In genomic region chr5:134019636-134020035, GRCh38 we compare ENCODE assay signal across 18 cellular contexts. TPM values are rescaled to one million over a fixed set of nuclear protein-coding genes. Genes with fewer than 3 reads are reported as not detected.
DNase-seq lines count a peak whose midpoint lies in the region; ATAC-seq and TF ChIP-seq lines count a peak whose summit lies in the region.
"Had no signal": no experiment of that assay in that cellular context is flagged by ENCODE, and none has a peak within 500 bp of the region (broad histone marks: within the 10 kb centered on the region; RNA-seq: fewer than 3 reads in every experiment).

No MANE protein-coding gene starts in this region.

- H3K27ac ChIP-seq in liver (ENCODE audit: low read depth in 1 of 2, low read length in 2 of 2) (peak overlapping the region; percentile 69 to 84), prostate gland (peak overlapping the region; percentile 80 to 87), thyroid gland (no peak overlapping the region), smooth muscle cell (ENCODE audit: low read depth) (no peak overlapping the region)
- H3K27ac ChIP-seq: SJSA1 had no signal

- WGBS in liver = 53% methylated on average over 4 of the region's 4 CpGs
- 46% methylated on average over 4 of the region's 4 CpGs for WGBS in prostate gland
- 80 to 94% methylated on average over 4 of the region's 4 CpGs for WGBS in thyroid gland, 2 donors
- WGBS in smooth muscle cell (ENCODE audit: low lambda C conversion rate) = 76% methylated on average over 4 of the region's 4 CpGs

- no peak overlapping the region for H2AFZ ChIP-seq in smooth muscle cell (ENCODE audit: low read depth)

- H3K36me3 ChIP-seq in liver (ENCODE audit: control insufficient read depth in 4 of 4, insufficient read depth in 3 of 4, low read depth in 1 of 4, low read length in 3 of 4) (no peaks in the 10 kb centered on the region), prostate gland (no peaks in the 10 kb centered on the region), thyroid gland (no peaks in the 10 kb centered on the region), smooth muscle cell (ENCODE audit: low read depth) (no peaks in the 10 kb centered on the region)
- H3K36me3 ChIP-seq: SJSA1 had no signal

- no peaks in the 10 kb centered on the region for H3K27me3 ChIP-seq in liver (ENCODE audit: control insufficient read depth in 4 of 4, insufficient read depth in 4 of 4, low read length in 3 of 4)
- no peaks in the 10 kb centered on the region for H3K27me3 ChIP-seq in prostate gland (replicated peaks; ENCODE audit: insufficient read depth)
- H3K27me3 ChIP-seq in thyroid gland = no peaks in the 10 kb centered on the region
- no peaks in the 10 kb centered on the region for H3K27me3 ChIP-seq in smooth muscle cell (ENCODE audit: low read depth)
- H3K27me3 ChIP-seq: SJSA1 had no signal

- no peaks in the 10 kb centered on the region for H4K20me1 ChIP-seq in smooth muscle cell (ENCODE audit: low read depth)

- TF ChIP-seq POLR2A in prostate gland (IDR thresholded peaks at IDR 0.05) (no peak), thyroid gland (IDR thresholded peaks at IDR 0.05) (no peak)

- peaks cover 41% of the 10 kb centered on the region for H3K4me1 Mint-ChIP-seq in Calu3 (ENCODE audit: low read depth, unreplicated experiment)
- H3K4me1 Mint-ChIP-seq in WTC11 = peaks cover 10% of the 10 kb centered on the region

- peak overlapping the region; percentile 52 for H3K4me3 Mint-ChIP-seq in Calu3 (ENCODE audit: low read depth, unreplicated experiment)
- no peak overlapping the region for H3K4me3 Mint-ChIP-seq in WTC11
- H3K4me3 Mint-ChIP-seq: activated T-cell treated with anti-CD3 and anti-CD28 coated beads, Interleukin-2, amount 50 U/mL, for 24 hours had no signal

- intact Hi-C loops in Calu3 (cut with micrococcal nuclease; ENCODE audit: unreplicated experiment) (loop anchor here (10.0 kb wide), 1 partner anchor 275 kb away; no protein-coding TSS in a partner anchor), prostate gland (cut with DNase I) (no loop called here), thyroid gland (cut with DNase I) (no loop called here)

- no TSS peak for BruUV-seq in Calu3 (replicated peaks; lab: Mats Ljungman, UMichigan)

- peak overlapping the region; percentile 86 for H3K27ac Mint-ChIP-seq in Calu3 (ENCODE audit: unreplicated experiment)
- no peak overlapping the region for H3K27ac Mint-ChIP-seq in WTC11
- H3K27ac Mint-ChIP-seq: activated T-cell treated with anti-CD3 and anti-CD28 coated beads, Interleukin-2, amount 50 U/mL, for 24 hours had no signal

- DNase-seq in Calu3 (no peak), WTC11 (ENCODE audit: low spot score) (no peak), prostate gland (ENCODE audit: low spot score) (peak; percentile 52), NCI-H1930 (lab: John Stamatoyannopoulos, UW) (no peak), NCI-H345 treated with DMSO at 0.1 percent for 48 hours (lab: John Stamatoyannopoulos, UW; ENCODE audit: unreplicated experiment) (no peak), thyroid gland (no peak), smooth muscle cell (lab: John Stamatoyannopoulos, UW; ENCODE audit: unreplicated experiment) (no peak)
- DNase-seq: activated CD4-positive, alpha-beta T cell treated with anti-CD3 and anti-CD28 coated beads for 1 hour; activated T-cell treated with anti-CD3 and anti-CD28 coated beads, Interleukin-2, amount 50 U/mL, for 24 hours; KG1; NCI-H226; NCI-H82; retina; stimulated activated CD4-positive, alpha-beta T cell treated with anti-CD3 and anti-CD28 coated beads, Interleukin-12 subunit alpha, Interleukin-12 subunit beta, amount 100 ng/mL, for 4 hours; T-helper 1 cell had no signal

- CTCF ChIA-PET in Calu3 (lab: Charles Lee) = interaction anchor here (0.8 to 1.2 kb wide), 3 partner anchors 14 to 21 kb away, joined by 3 to 6 read pairs (median 6); partner anchors contain the start of gene VDAC1
- CTCF ChIA-PET in WTC11 (lab: Charles Lee) = interaction anchor here (2.3 to 2.8 kb wide), 2 partner anchors 20 to 23 kb away, joined by 10 to 22 read pairs; no protein-coding TSS in a partner anchor

- H3K4me2 ChIP-seq in smooth muscle cell = no peak overlapping the region

- no peaks in the 10 kb centered on the region for H3K79me2 ChIP-seq in smooth muscle cell (ENCODE audit: low read depth)

- H3K9ac ChIP-seq in liver (ENCODE audit: low read depth in 1 of 2, low read length in 2 of 2) (peak overlapping the region in 1 of 2 donors; percentile 29), smooth muscle cell (ENCODE audit: low read depth) (no peak overlapping the region)

- POLR2A ChIA-PET in WTC11 (lab: Charles Lee) = no interaction called here

- no peaks in the 10 kb centered on the region for H3K27me3 Mint-ChIP-seq in Calu3 (ENCODE audit: unreplicated experiment)
- peaks cover 3% of the 10 kb centered on the region for H3K27me3 Mint-ChIP-seq in WTC11 (ENCODE audit: low read depth)
- H3K27me3 Mint-ChIP-seq: activated T-cell treated with anti-CD3 and anti-CD28 coated beads, Interleukin-2, amount 50 U/mL, for 24 hours had no signal

- H3K36me3 Mint-ChIP-seq in Calu3 (ENCODE audit: insufficient read depth, unreplicated experiment) (peaks cover 23% of the 10 kb centered on the region), WTC11 (no peaks in the 10 kb centered on the region)
- H3K36me3 Mint-ChIP-seq: CD14-positive monocyte had no signal

- no peak for TF ChIP-seq CTCF in Calu3 (IDR thresholded peaks at IDR 0.05; ENCODE audit: unreplicated experiment)
- no peak for TF ChIP-seq CTCF in WTC11 (IDR thresholded peaks at IDR 0.05)
- no peak for TF ChIP-seq CTCF in liver (IDR thresholded peaks at IDR 0.05; ENCODE audit: low read depth, low read length, missing input control)
- TF ChIP-seq CTCF in prostate gland (IDR thresholded peaks at IDR 0.05) = no peak
- TF ChIP-seq CTCF in thyroid gland (IDR thresholded peaks at IDR 0.05) = no peak
- TF ChIP-seq CTCF in smooth muscle cell (IDR thresholded peaks at IDR 0.05; ENCODE audit: borderline replicate concordance, insufficient read depth, poor library complexity, severe bottlenecking) = no peak

- TF ChIP-seq RAD21 in liver (IDR thresholded peaks at IDR 0.05) = no peak

- H3K9me3 Mint-ChIP-seq in Calu3 (ENCODE audit: low read depth, unreplicated experiment) (no peaks in the 10 kb centered on the region), WTC11 (no peaks in the 10 kb centered on the region)
- H3K9me3 Mint-ChIP-seq: activated T-cell treated with anti-CD3 and anti-CD28 coated beads, Interleukin-2, amount 50 U/mL, for 24 hours had no signal

- H3K4me3 ChIP-seq in liver (ENCODE audit: low read depth in 1 of 3, low read length in 3 of 3) (no peak overlapping the region), prostate gland (no peak overlapping the region), thyroid gland (replicated peaks in 1 of 3) (no peak overlapping the region), smooth muscle cell (no peak overlapping the region)
- H3K4me3 ChIP-seq: SJSA1 had no signal

- peak; percentile 43 for ATAC-seq in WTC11

- no peaks in the 10 kb centered on the region for H3F3A ChIP-seq in smooth muscle cell (ENCODE audit: low read depth)

- H3K4me1 ChIP-seq in liver (ENCODE audit: control insufficient read depth in 4 of 4, insufficient read depth in 4 of 4, low read length in 3 of 4) (peaks cover 9 to 36% (median 23%) of the 10 kb centered on the region in 4 donors), prostate gland (replicated peaks) (no peaks in the 10 kb centered on the region), thyroid gland (no peaks in the 10 kb centered on the region), smooth muscle cell (ENCODE audit: low read depth) (no peaks in the 10 kb centered on the region)

- H3K9me3 ChIP-seq in liver (ENCODE audit: control insufficient read depth in 4 of 4, low read length in 3 of 4) = no peaks in the 10 kb centered on the region
- no peaks in the 10 kb centered on the region for H3K9me3 ChIP-seq in prostate gland
- no peaks in the 10 kb centered on the region for H3K9me3 ChIP-seq in thyroid gland
- no peaks in the 10 kb centered on the region for H3K9me3 ChIP-seq in smooth muscle cell (replicated peaks; ENCODE audit: low read depth)
- H3K9me3 ChIP-seq: SJSA1 had no signal

TF ChIP-seq in WTC11, 78 proteins besides CTCF, POLR2A, EP300 and RAD21 (continues in another document):
- TF ChIP-seq, protein P1, sequence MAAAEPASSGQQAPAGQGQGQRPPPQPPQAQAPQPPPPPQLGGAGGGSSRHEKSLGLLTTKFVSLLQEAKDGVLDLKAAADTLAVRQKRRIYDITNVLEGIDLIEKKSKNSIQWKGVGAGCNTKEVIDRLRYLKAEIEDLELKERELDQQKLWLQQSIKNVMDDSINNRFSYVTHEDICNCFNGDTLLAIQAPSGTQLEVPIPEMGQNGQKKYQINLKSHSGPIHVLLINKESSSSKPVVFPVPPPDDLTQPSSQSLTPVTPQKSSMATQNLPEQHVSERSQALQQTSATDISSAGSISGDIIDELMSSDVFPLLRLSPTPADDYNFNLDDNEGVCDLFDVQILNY (CRISPR knock-in tag; IDR thresholded peaks at IDR 0.05) = no peak
- TF ChIP-seq JAZF1 (CRISPR knock-in tag; IDR thresholded peaks at IDR 0.05) (no peak), NFE2L1 (CRISPR knock-in tag; IDR thresholded peaks at IDR 0.05) (no peak), RELA (CRISPR knock-in tag; IDR thresholded peaks at IDR 0.05; ENCODE audit: borderline replicate concordance) (no peak), ATF1 (CRISPR knock-in tag; IDR thresholded peaks at IDR 0.05) (no peak)

TF ChIP-seq in liver, 16 proteins besides CTCF, POLR2A, EP300 and RAD21 (continues in another document):
- TF ChIP-seq HNF4A (conservative IDR thresholded peaks at IDR 0.05) (no peak), HNF4G (IDR thresholded peaks at IDR 0.05) (no peak), MAX (IDR thresholded peaks at IDR 0.05) (no peak), RXRA (IDR thresholded peaks at IDR 0.05) (no peak)

RNA-seq across cellular contexts. Expression of gene VDAC1, which starts 14.9 kb away (rescaled TPM):
- total RNA-seq in Calu3 (2022) (377 and 410 TPM in 2 replicates), WTC11 (2021) (266 to 274 TPM (median 268 TPM) in 3 replicates), liver (100 to 1,000 TPM in 1 of 2 donors, 10 to 100 TPM in 1; 85.4 to 132 TPM), prostate gland (100 to 1,000 TPM; 142 to 143 TPM), thyroid gland (100 to 1,000 TPM; 122 to 166 (median 136) TPM), smooth muscle cell (252 and 275 TPM in 2 replicates)
- polyA plus RNA-seq in liver (100 to 1,000 TPM; 109 to 139 TPM), smooth muscle cell (221 and 243 TPM in 2 replicates)

RNA-seq across cellular contexts. Expression of gene C5orf15, which starts 51.2 kb away (rescaled TPM):
- 104 TPM in 2 replicates for total RNA-seq in Calu3 (2022)
- 29.9 to 32.7 TPM (median 30.3 TPM) in 3 replicates for total RNA-seq in WTC11 (2021)
- total RNA-seq in liver = 10 to 100 TPM; 27.1 to 32.4 TPM
- 10 to 100 TPM; 21.2 to 30.3 TPM for polyA plus RNA-seq in liver
- total RNA-seq in prostate gland = 10 to 100 TPM; 68.4 to 71.8 TPM
- total RNA-seq in thyroid gland = 10 to 100 TPM; 53.7 to 76.3 (median 71.4) TPM
- total RNA-seq in smooth muscle cell = 128 and 169 TPM in 2 replicates
- polyA plus RNA-seq in smooth muscle cell = 64.9 and 66.1 TPM in 2 replicates

Comparison
In these comparisons a context has a peak if more than half of its experiments do, and no peak if none do; other contexts are left out.
1. H3K27ac ChIP-seq: peak in liver (2 of 2) and prostate gland (2 of 2); none in thyroid gland (0 of 3) and smooth muscle cell (single experiment).